8 cellular contexts compared by ENCODE assay signal in the genomic region with DNA sequence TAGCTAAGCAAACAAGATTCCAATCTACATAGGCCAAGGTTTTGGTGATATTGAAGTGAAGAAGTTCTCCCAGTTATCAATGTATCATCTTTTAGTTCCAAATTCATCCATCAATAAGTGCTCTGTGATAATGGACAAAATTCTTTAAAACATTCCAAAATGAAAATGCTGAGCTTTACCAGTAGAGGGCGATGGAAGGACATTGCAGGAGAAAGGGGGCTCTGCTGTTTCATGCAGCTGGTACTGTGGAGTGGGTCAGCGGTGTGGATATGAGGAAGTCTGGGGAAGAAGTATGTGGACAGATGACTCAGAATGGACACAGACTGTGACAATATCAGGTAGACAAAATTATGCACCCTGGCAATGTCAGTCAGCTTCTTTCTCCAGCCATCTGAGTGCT. TPM values are rescaled to one million over a fixed set of nuclear protein-coding genes. Genes with fewer than 3 reads are reported as not detected.
A peak's percentile ranks its signal among the peaks of the same experiment; 100 is the strongest.
DNase-seq lines count a peak whose midpoint lies in the region; ATAC-seq, FAIRE-seq and TF ChIP-seq lines count a peak whose summit lies in the region.

No MANE protein-coding gene starts in this region.

- H3K27ac ChIP-seq in kidney (ENCODE audit: low read depth in 2 of 2, low read length in 2 of 2) = no peak overlapping the region

- H3K9me3 ChIP-seq in kidney (ENCODE audit: control insufficient read depth in 1 of 2, low read length in 2 of 2) = no peaks in the 10 kb centered on the region

- ATAC-seq in GM21737 (IDR thresholded peaks at IDR 0.05; ENCODE audit: unreplicated experiment) = no peak
- no peak for ATAC-seq in activated CD4-positive, CD25-positive, alpha-beta regulatory T cell treated with anti-CD3 and anti-CD28 coated beads, Interleukin-2, amount 50 U/mL, for 24 hours

- TF ChIP-seq CTCF in AG10803 (conservative IDR thresholded peaks at IDR 0.05; ENCODE audit: low read length) = peak; percentile 53
- peak; percentile 26 for TF ChIP-seq CTCF in kidney (IDR thresholded peaks at IDR 0.05; ENCODE audit: borderline replicate concordance, extremely low read depth, insufficient read depth)

- H3K4me3 ChIP-seq in AG10803 (ENCODE audit: low read length) (no peak overlapping the region), kidney (ENCODE audit: low read length in 2 of 2) (no peak overlapping the region)

- intact Hi-C loops in kidney (cut with DNase I) = no loop called here

- no peaks in the 10 kb centered on the region for H3K36me3 ChIP-seq in kidney (ENCODE audit: control insufficient read depth in 1 of 2, insufficient read depth in 2 of 2, low read length in 2 of 2)

- DNase-seq in AG10803 (ENCODE audit: low read depth) = peak; percentile 0
- DNase-seq in GM19240 (ENCODE audit: insufficient read length, low spot score) = peak; percentile 3
- DNase-seq in UCSD-AML1 (lab: John Stamatoyannopoulos, UW; ENCODE audit: unreplicated experiment) = peak; percentile 9
- no peak for DNase-seq in kidney
- DNase-seq in NCI-H187 (lab: John Stamatoyannopoulos, UW) = no peak
- no peak for DNase-seq in middle frontal gyrus (ENCODE audit: extremely low spot score, low spot score)

- no peaks in the 10 kb centered on the region for H3K4me1 ChIP-seq in kidney (ENCODE audit: control insufficient read depth in 1 of 2, insufficient read depth in 1 of 2, low read depth in 1 of 2, low read length in 2 of 2)

- no peak overlapping the region for H3K9ac ChIP-seq in kidney (ENCODE audit: low read length in 2 of 2)

- peak; percentile 56 for FAIRE-seq in kidney (lab: Jason Lieb, UNC)

RNA-seq across cellular contexts. Expression of a gene that starts 46.6 kb away (rescaled TPM):
- 2.0 TPM for total RNA-seq in kidney
- 11.9 TPM for polyA plus RNA-seq in kidney (ENCODE audit: insufficient read depth, low read depth, low replicate concordance)

Comparison
In these comparisons a context has a peak if more than half of its experiments do, and no peak if none do; other contexts are left out.
1. DNase-seq: peak in AG10803 (single experiment), GM19240 (single experiment) and UCSD-AML1 (single experiment); none in kidney (single experiment), NCI-H187 (0 of 2) and middle frontal gyrus (single experiment).